8 cellular contexts compared by ENCODE assay signal in the genomic region with DNA sequence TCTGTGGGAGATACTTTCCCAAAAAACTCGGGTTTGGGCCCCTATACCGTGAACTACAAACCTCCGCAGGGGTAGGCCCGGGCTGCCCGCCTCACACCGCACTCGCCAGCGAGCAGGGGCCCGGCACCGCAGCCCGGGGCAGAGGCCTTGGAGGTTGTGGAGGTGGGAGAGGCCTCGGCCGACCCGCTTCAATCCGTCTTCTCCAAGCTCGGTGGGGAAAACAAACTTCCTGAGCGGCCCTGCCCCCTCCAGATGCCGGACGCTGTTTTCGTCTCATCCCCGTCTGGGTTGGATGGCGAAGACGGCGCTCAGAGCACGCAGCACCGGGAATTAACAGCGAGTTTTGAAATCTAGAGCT. TPM values are rescaled to one million over a fixed set of nuclear protein-coding genes. Genes with fewer than 3 reads are reported as not detected.
A peak's percentile ranks its signal among the peaks of the same experiment; 100 is the strongest.
DNase-seq lines count a peak whose midpoint lies in the region; ATAC-seq and TF ChIP-seq lines count a peak whose summit lies in the region.

No MANE protein-coding gene starts in this region.

- TF ChIP-seq CTCF in Calu3 (IDR thresholded peaks at IDR 0.05; ENCODE audit: unreplicated experiment) (no peak), epithelial cell of proximal tubule (conservative IDR thresholded peaks at IDR 0.05; ENCODE audit: low read depth, low read length) (no peak), nephron (IDR thresholded peaks at IDR 0.05; ENCODE audit: unreplicated experiment in 3 of 3) (no peak), upper lobe of right lung (IDR thresholded peaks at IDR 0.05) (no peak)

- POLR2A ChIA-PET in activated CD4-positive, alpha-beta memory T cell treated with anti-CD3 and anti-CD28 coated beads, Interleukin-2, amount 10 ng/mL, durations not matched to agents 7 days and 5 days (lab: Charles Lee): interaction anchor here (0.6 to 5.1 kb wide), 32 partner anchors 9 to 637 kb away, joined by 3 to 58 read pairs (median 5); a partner anchor contains a TSS

- intact Hi-C loops in Calu3 (cut with micrococcal nuclease; ENCODE audit: unreplicated experiment): no loop called here
- intact Hi-C loops in upper lobe of right lung (cut with DNase I): no loop called here

- H3K36me3 Mint-ChIP-seq in Calu3 (ENCODE audit: insufficient read depth, unreplicated experiment) (peaks cover 15% of the 10 kb centered on the region), nephron (ENCODE audit: low read depth) (peaks cover 10% of the 10 kb centered on the region)
- peaks cover 38% of the 10 kb centered on the region for H3K36me3 Mint-ChIP-seq in activated CD4-positive, alpha-beta memory T cell treated with anti-CD3 and anti-CD28 coated beads, Interleukin-2, amount 10 ng/mL, durations not matched to agents 7 days and 5 days (ENCODE audit: low read depth)

- no peaks in the 10 kb centered on the region for H3K9me3 Mint-ChIP-seq in Calu3 (ENCODE audit: low read depth, unreplicated experiment)
- H3K9me3 Mint-ChIP-seq in activated CD4-positive, alpha-beta memory T cell treated with anti-CD3 and anti-CD28 coated beads, Interleukin-2, amount 10 ng/mL, durations not matched to agents 7 days and 5 days: peaks cover 2% of the 10 kb centered on the region
- peaks cover 2% of the 10 kb centered on the region for H3K9me3 Mint-ChIP-seq in nephron

- H3K27ac Mint-ChIP-seq in Calu3 (ENCODE audit: unreplicated experiment) (no peak overlapping the region), nephron (peak overlapping the region in 1 of 3 experiments; percentile 58)
- H3K27ac Mint-ChIP-seq in activated CD4-positive, alpha-beta memory T cell treated with anti-CD3 and anti-CD28 coated beads, Interleukin-2, amount 10 ng/mL, durations not matched to agents 7 days and 5 days: peak overlapping the region; percentile 94

- peaks cover 10% of the 10 kb centered on the region for H3K4me1 Mint-ChIP-seq in Calu3 (ENCODE audit: low read depth, unreplicated experiment)
- peaks cover 47% of the 10 kb centered on the region for H3K4me1 Mint-ChIP-seq in activated CD4-positive, alpha-beta memory T cell treated with anti-CD3 and anti-CD28 coated beads, Interleukin-2, amount 10 ng/mL, durations not matched to agents 7 days and 5 days
- peaks cover 16% of the 10 kb centered on the region for H3K4me1 Mint-ChIP-seq in nephron

- H3K27me3 Mint-ChIP-seq in Calu3 (ENCODE audit: unreplicated experiment) (no peaks in the 10 kb centered on the region), nephron (ENCODE audit: low read depth) (peaks cover 31% of the 10 kb centered on the region)
- H3K27me3 Mint-ChIP-seq in activated CD4-positive, alpha-beta memory T cell treated with anti-CD3 and anti-CD28 coated beads, Interleukin-2, amount 10 ng/mL, durations not matched to agents 7 days and 5 days: no peaks in the 10 kb centered on the region

- H3K4me1 ChIP-seq in upper lobe of right lung: peaks cover 9% of the 10 kb centered on the region

- H3K4me3 Mint-ChIP-seq in Calu3 (ENCODE audit: low read depth, unreplicated experiment) (peak overlapping the region; percentile 92), nephron (peak overlapping the region; percentile 81 to 83 (median 83))
- H3K4me3 Mint-ChIP-seq in activated CD4-positive, alpha-beta memory T cell treated with anti-CD3 and anti-CD28 coated beads, Interleukin-2, amount 10 ng/mL, durations not matched to agents 7 days and 5 days: peak overlapping the region; percentile 92

- H3K9me3 ChIP-seq in upper lobe of right lung: no peaks in the 10 kb centered on the region

- H3K27ac ChIP-seq in upper lobe of right lung: peak overlapping the region; percentile 76

- CTCF ChIA-PET in Calu3 (lab: Charles Lee): interaction anchor here (0.6 to 1.1 kb wide), 2 partner anchors 126 to 247 kb away, joined by 3 to 5 read pairs; a partner anchor contains a TSS
- CTCF ChIA-PET in activated CD4-positive, alpha-beta memory T cell treated with anti-CD3 and anti-CD28 coated beads, Interleukin-2, amount 10 ng/mL, durations not matched to agents 7 days and 5 days (lab: Charles Lee): interaction anchor here (0.8 to 3.0 kb wide), 11 partner anchors 12 to 143 kb away, joined by 3 to 28 read pairs (median 4); a partner anchor contains a TSS

- BruUV-seq in Calu3 (replicated peaks; lab: Mats Ljungman, UMichigan): TSS peak; percentile 76

- peak; percentile 27 for ATAC-seq in GM21447 (IDR thresholded peaks at IDR 0.05; ENCODE audit: unreplicated experiment)
- ATAC-seq in upper lobe of right lung: peak; percentile 24

- H3K4me3 ChIP-seq in epithelial cell of proximal tubule (ENCODE audit: low read depth, low read length) (peak overlapping the region; percentile 79), upper lobe of right lung (peak overlapping the region; percentile 69)

- no peaks in the 10 kb centered on the region for H3K36me3 ChIP-seq in upper lobe of right lung

- H3K27me3 ChIP-seq in upper lobe of right lung: no peaks in the 10 kb centered on the region

- DNase-seq in Calu3 (no peak), HK-2 (ENCODE audit: unreplicated experiment) (peak; percentile 55), epithelial cell of proximal tubule (ENCODE audit: low read depth) (no peak), upper lobe of right lung (peak; percentile 67), Ammon's horn (ENCODE audit: low spot score) (no peak)
- DNase-seq in activated CD4-positive, alpha-beta memory T cell treated with anti-CD3 and anti-CD28 coated beads, Interleukin-2, amount 10 ng/mL, durations not matched to agents 7 days and 5 days: peak; percentile 56

RNA-seq across cellular contexts. Expression of a gene that starts 0.4 kb away (rescaled TPM):
- total RNA-seq in Calu3 (2022): 11.8 and 14.7 TPM in 2 replicates
- 10 to 100 TPM; 90.6 to 96.9 TPM for total RNA-seq in activated CD4-positive, alpha-beta memory T cell treated with anti-CD3 and anti-CD28 coated beads, Interleukin-2, amount 10 ng/mL, durations not matched to agents 7 days and 5 days
- total RNA-seq in epithelial cell of proximal tubule: 57.2 and 105 TPM in 2 replicates
- total RNA-seq in upper lobe of right lung: 14.8 TPM

Comparison
In these comparisons a context has a peak if more than half of its experiments do, and no peak if none do; other contexts are left out.
1. DNase-seq: peak in HK-2 (single experiment), activated CD4-positive, alpha-beta memory T cell treated with anti-CD3 and anti-CD28 coated beads, Interleukin-2, amount 10 ng/mL, durations not matched to agents 7 days and 5 days (single experiment) and upper lobe of right lung (single experiment); none in Calu3 (single experiment), epithelial cell of proximal tubule (single experiment) and Ammon's horn (single experiment).
2. Peak in every context shown above with its lines, with median percentiles within 50 percentile points of each other: H3K4me3 Mint-ChIP-seq.